Comparison of ENCODE assay signal across 14 cellular contexts in genomic region chr6:44705611-44706010, GRCh38.
A peak's percentile ranks its signal among the peaks of the same experiment; 100 is the strongest.
DNase-seq lines count a peak whose midpoint lies in the region; ATAC-seq, FAIRE-seq and TF ChIP-seq lines count a peak whose summit lies in the region.
"Had no signal": no experiment of that assay in that cellular context is flagged by ENCODE, and none has a peak within 500 bp of the region (broad histone marks: within the 10 kb centered on the region; RNA-seq: fewer than 3 reads in every experiment).

No MANE protein-coding gene starts in this region.

- H3K79me2 ChIP-seq in KMS-11 (ENCODE audit: insufficient read depth, low read depth) = no peaks in the 10 kb centered on the region
- no peaks in the 10 kb centered on the region for H3K79me2 ChIP-seq in H1 (ENCODE audit: control insufficient read depth in 1 of 2, insufficient read depth in 2 of 2, low read length in 2 of 2)

- no peak overlapping the region for H3K4ac ChIP-seq in H1 (replicated peaks; ENCODE audit: insufficient read length, low read depth, low read length)

- H3K9ac ChIP-seq in KMS-11 = no peak overlapping the region
- H3K9ac ChIP-seq in H1 (replicated peaks in 1 of 4; ENCODE audit: extremely low read depth in 1 of 4, low read depth in 3 of 4, low read length in 3 of 4) = no peak overlapping the region
- H3K9ac ChIP-seq: BLaER1 treated with 17β-estradiol and CSF1 and Interleukin-3, amounts not matched to agents 10 nM and 100 nM; GM23248 had no signal

- H3K23me2 ChIP-seq in H1 (ENCODE audit: low read depth, low read length) = peaks cover 2% of the 10 kb centered on the region; the same call in 1 of the 2 replicates

- no peak overlapping the region for H4K5ac ChIP-seq in H1 (ENCODE audit: insufficient read length, low read depth, low read length)

- TF ChIP-seq RAD21 in H1 (IDR thresholded peaks at IDR 0.05 in 1 of 2, conservative IDR thresholded peaks at IDR 0.05 in 1 of 2; ENCODE audit: low read depth in 2 of 2, low read length in 2 of 2) = no peak

- no peak overlapping the region for H3K4me3 Mint-ChIP-seq in activated CD4-positive, alpha-beta memory T cell treated with anti-CD3 and anti-CD28 coated beads for 36 hours
- H3K4me3 Mint-ChIP-seq in activated CD4-positive, alpha-beta memory T cell treated with anti-CD3 and anti-CD28 coated beads, Interleukin-2, amount 10 ng/mL, durations not matched to agents 7 days and 5 days = no peak overlapping the region
- H3K4me3 Mint-ChIP-seq in stimulated activated effector memory CD8-positive, alpha-beta T cell treated with anti-CD3 and anti-CD28 coated beads, Interleukin-12 subunit alpha, Interleukin-12 subunit beta, amount 100 ng/mL, for 72 hours = no peak overlapping the region
- H3K4me3 Mint-ChIP-seq: CD4-positive, CD25-positive, alpha-beta regulatory T cell had no signal

- no peak overlapping the region for H2BK120ac ChIP-seq in H1 (replicated peaks; ENCODE audit: low read depth, low read length)

- TF ChIP-seq CTCF in KMS-11 (conservative IDR thresholded peaks at IDR 0.05; ENCODE audit: low read depth, low read length) (no peak), H1 (IDR thresholded peaks at IDR 0.05; ENCODE audit: control extremely low read depth in 1 of 3, insufficient read depth in 1 of 3, low read depth in 1 of 3, low read length in 3 of 3) (no peak)

- H3K27me3 ChIP-seq in KMS-11 (ENCODE audit: insufficient read depth, low read depth) (no peaks in the 10 kb centered on the region), H1 (replicated peaks in 1 of 4; ENCODE audit: control insufficient read depth in 3 of 4, extremely low read depth in 1 of 4, insufficient read depth in 3 of 4, low read length in 3 of 4) (no peaks in the 10 kb centered on the region)
- H3K27me3 ChIP-seq: BLaER1 treated with 17β-estradiol and CSF1 and Interleukin-3, amounts not matched to agents 10 nM and 100 nM had no signal

- H3K14ac ChIP-seq in H1 (ENCODE audit: insufficient read length) = no peak overlapping the region

- no peak for TF ChIP-seq EP300 in H1 (IDR thresholded peaks at IDR 0.05; ENCODE audit: borderline replicate concordance in 1 of 2, low read depth in 2 of 2, low read length in 2 of 2)

- no peak overlapping the region for H2BK15ac ChIP-seq in H1 (ENCODE audit: low read length)

- no peak for ATAC-seq in stimulated activated effector memory CD8-positive, alpha-beta T cell treated with anti-CD3 and anti-CD28 coated beads, Interleukin-12 subunit alpha, Interleukin-12 subunit beta, amount 100 ng/mL, for 72 hours

- H2AFZ ChIP-seq in KMS-11 (ENCODE audit: low read depth) = no peak overlapping the region
- no peak overlapping the region for H2AFZ ChIP-seq in H1 (ENCODE audit: low read length)
- H2AFZ ChIP-seq: GM23248 had no signal

- no peak for TF ChIP-seq POLR2A in H1 (IDR thresholded peaks at IDR 0.05; ENCODE audit: control extremely low read depth in 1 of 2, low read depth in 2 of 2, low read length in 2 of 2)

- H3K18ac ChIP-seq in H1 (ENCODE audit: extremely low read depth, low read length) = no peak overlapping the region

- no peak overlapping the region for H2BK12ac ChIP-seq in H1 (ENCODE audit: low read depth, low read length)

- H2AK5ac ChIP-seq in H1 (ENCODE audit: low read depth, low read length) = no peak overlapping the region

- no peak overlapping the region for H2BK20ac ChIP-seq in H1 (ENCODE audit: low read length)

- intact Hi-C loops in activated CD4-positive, alpha-beta memory T cell treated with anti-CD3 and anti-CD28 coated beads for 36 hours (cut with micrococcal nuclease) = loop anchor here (10.0 kb wide), 1 partner anchor 219 kb away; no protein-coding TSS in a partner anchor

- POLR2A ChIA-PET in activated CD4-positive, alpha-beta memory T cell treated with anti-CD3 and anti-CD28 coated beads for 36 hours (lab: Charles Lee) = no interaction called here
- POLR2A ChIA-PET in activated CD4-positive, alpha-beta memory T cell treated with anti-CD3 and anti-CD28 coated beads, Interleukin-2, amount 10 ng/mL, durations not matched to agents 7 days and 5 days (lab: Charles Lee) = interaction anchor here (1.1 kb wide), 1 partner anchor 672 kb away, joined by 3 read pairs; the partner anchor contains the start of gene SUPT3H
- POLR2A ChIA-PET in H1 (lab: Charles Lee; ENCODE audit: partially characterized antibody) = no interaction called here

- no peak for FAIRE-seq in H1 (lab: Jason Lieb, UNC)

- H4K91ac ChIP-seq in H1 (replicated peaks; ENCODE audit: insufficient read length, low read length) = peak overlapping the region; percentile 52

- no peaks in the 10 kb centered on the region for H4K20me1 ChIP-seq in KMS-11 (ENCODE audit: insufficient read depth)
- no peaks in the 10 kb centered on the region for H4K20me1 ChIP-seq in H1 (replicated peaks in 1 of 2; ENCODE audit: control insufficient read depth in 1 of 2, insufficient read depth in 2 of 2, low read length in 2 of 2)
- H4K20me1 ChIP-seq: BLaER1 treated with 17β-estradiol and CSF1 and Interleukin-3, amounts not matched to agents 10 nM and 100 nM had no signal

- no peak overlapping the region for H2BK5ac ChIP-seq in H1 (ENCODE audit: low read depth, low read length)

- H3K36me3 ChIP-seq in KMS-11 (ENCODE audit: insufficient read depth) = no peaks in the 10 kb centered on the region
- no peaks in the 10 kb centered on the region for H3K36me3 ChIP-seq in H1 (ENCODE audit: control insufficient read depth in 2 of 4, insufficient read depth in 4 of 4, low read length in 3 of 4)
- H3K36me3 ChIP-seq: BLaER1 treated with 17β-estradiol and CSF1 and Interleukin-3, amounts not matched to agents 10 nM and 100 nM; HAP-1 had no signal

- H3K4me3 ChIP-seq in KMS-11 (IDR thresholded peaks at IDR 0.05; ENCODE audit: insufficient read depth, low read depth, low read length) (no peak overlapping the region), H1 (ENCODE audit: extremely low read depth in 1 of 4, insufficient read depth in 2 of 4, low read depth in 3 of 4, low read length in 4 of 4) (no peak overlapping the region)
- H3K4me3 ChIP-seq: BLaER1 treated with 17β-estradiol and CSF1 and Interleukin-3, amounts not matched to agents 10 nM and 100 nM; GM23248; HAP-1 had no signal

- peak overlapping the region; percentile 93 for H3K4me2 ChIP-seq in KMS-11
- no peak overlapping the region for H3K4me2 ChIP-seq in H1 (ENCODE audit: insufficient read depth in 1 of 2, low read depth in 2 of 2, low read length in 2 of 2)
- H3K4me2 ChIP-seq: BLaER1 treated with 17β-estradiol and CSF1 and Interleukin-3, amounts not matched to agents 10 nM and 100 nM had no signal

- CTCF ChIA-PET in activated CD4-positive, alpha-beta memory T cell treated with anti-CD3 and anti-CD28 coated beads for 36 hours (lab: Charles Lee) = interaction anchor here (1.6 kb wide), 1 partner anchor 50 kb away, joined by 5 read pairs; no protein-coding TSS in a partner anchor
- CTCF ChIA-PET in activated CD4-positive, alpha-beta memory T cell treated with anti-CD3 and anti-CD28 coated beads, Interleukin-2, amount 10 ng/mL, durations not matched to agents 7 days and 5 days (lab: Charles Lee) = no interaction called here
- CTCF ChIA-PET in H1 (lab: Charles Lee; ENCODE audit: partially characterized antibody) = interaction anchor here (1.0 to 1.6 kb wide), 4 partner anchors 9 to 75 kb away, joined by 3 to 10 read pairs (median 5); no protein-coding TSS in a partner anchor

- peaks cover 64% of the 10 kb centered on the region for H3K4me1 ChIP-seq in KMS-11 (ENCODE audit: low read depth, poor library complexity, severe bottlenecking)
- peaks cover 0 to 6% (median 2%) of the 10 kb centered on the region in 4 experiments; a peak in 3 of 7 replicates for H3K4me1 ChIP-seq in H1 (replicated peaks in 1 of 4; ENCODE audit: control insufficient read depth in 3 of 4, insufficient read depth in 4 of 4, low read length in 3 of 4)
- H3K4me1 ChIP-seq: BLaER1 treated with 17β-estradiol and CSF1 and Interleukin-3, amounts not matched to agents 10 nM and 100 nM; HAP-1 had no signal

- peaks cover 39% of the 10 kb centered on the region for H3K4me1 Mint-ChIP-seq in activated CD4-positive, alpha-beta memory T cell treated with anti-CD3 and anti-CD28 coated beads for 36 hours (ENCODE audit: low read depth)
- H3K4me1 Mint-ChIP-seq in activated CD4-positive, alpha-beta memory T cell treated with anti-CD3 and anti-CD28 coated beads, Interleukin-2, amount 10 ng/mL, durations not matched to agents 7 days and 5 days = peaks cover 39% of the 10 kb centered on the region
- H3K4me1 Mint-ChIP-seq in stimulated activated effector memory CD8-positive, alpha-beta T cell treated with anti-CD3 and anti-CD28 coated beads, Interleukin-12 subunit alpha, Interleukin-12 subunit beta, amount 100 ng/mL, for 72 hours = peaks cover 56% of the 10 kb centered on the region

- no peak overlapping the region for H4K8ac ChIP-seq in H1 (ENCODE audit: extremely low read depth, insufficient read depth, low read length)

- H3K27ac Mint-ChIP-seq in activated CD4-positive, alpha-beta memory T cell treated with anti-CD3 and anti-CD28 coated beads for 36 hours = peak overlapping the region; percentile 50
- H3K27ac Mint-ChIP-seq in activated CD4-positive, alpha-beta memory T cell treated with anti-CD3 and anti-CD28 coated beads, Interleukin-2, amount 10 ng/mL, durations not matched to agents 7 days and 5 days = no peak overlapping the region
- H3K27ac Mint-ChIP-seq in stimulated activated effector memory CD8-positive, alpha-beta T cell treated with anti-CD3 and anti-CD28 coated beads, Interleukin-12 subunit alpha, Interleukin-12 subunit beta, amount 100 ng/mL, for 72 hours = peak overlapping the region; percentile 86
- H3K27ac Mint-ChIP-seq: CD4-positive, CD25-positive, alpha-beta regulatory T cell had no signal

- no peak for DNase-seq in activated CD4-positive, alpha-beta memory T cell treated with anti-CD3 and anti-CD28 coated beads for 36 hours
- DNase-seq in activated CD4-positive, alpha-beta memory T cell treated with anti-CD3 and anti-CD28 coated beads, Interleukin-2, amount 10 ng/mL, durations not matched to agents 7 days and 5 days = no peak
- DNase-seq in H1 (ENCODE audit: low read depth in 1 of 2, low spot score in 2 of 2) (no peak), H4 (ENCODE audit: low spot score) (no peak), SK-N-DZ (ENCODE audit: low spot score) (no peak)
- DNase-seq in stimulated activated effector memory CD8-positive, alpha-beta T cell treated with anti-CD3 and anti-CD28 coated beads, Interleukin-12 subunit alpha, Interleukin-12 subunit beta, amount 100 ng/mL, for 72 hours (ENCODE audit: low spot score in 2 of 2) = no peak
- DNase-seq: ACHN; CD4-positive, CD25-positive, alpha-beta regulatory T cell; DMS53; GF-D8; GM23248 had no signal

- peaks cover 2% of the 10 kb centered on the region for H3K36me3 Mint-ChIP-seq in activated CD4-positive, alpha-beta memory T cell treated with anti-CD3 and anti-CD28 coated beads for 36 hours
- H3K36me3 Mint-ChIP-seq in activated CD4-positive, alpha-beta memory T cell treated with anti-CD3 and anti-CD28 coated beads, Interleukin-2, amount 10 ng/mL, durations not matched to agents 7 days and 5 days (ENCODE audit: low read depth) = peaks cover 35% of the 10 kb centered on the region
- peaks cover 11% of the 10 kb centered on the region for H3K36me3 Mint-ChIP-seq in stimulated activated effector memory CD8-positive, alpha-beta T cell treated with anti-CD3 and anti-CD28 coated beads, Interleukin-12 subunit alpha, Interleukin-12 subunit beta, amount 100 ng/mL, for 72 hours
- H3K36me3 Mint-ChIP-seq: CD4-positive, CD25-positive, alpha-beta regulatory T cell had no signal

- H3K27ac ChIP-seq in KMS-11 (no peak overlapping the region; the same call in 1 of the 2 replicates), H1 (ENCODE audit: low read depth, low read length) (no peak overlapping the region)
- H3K27ac ChIP-seq: BLaER1 treated with 17β-estradiol and CSF1 and Interleukin-3, amounts not matched to agents 10 nM and 100 nM; GM23248 had no signal

- peaks cover 7% of the 10 kb centered on the region for H3K9me3 Mint-ChIP-seq in activated CD4-positive, alpha-beta memory T cell treated with anti-CD3 and anti-CD28 coated beads for 36 hours
- peaks cover 31% of the 10 kb centered on the region for H3K9me3 Mint-ChIP-seq in activated CD4-positive, alpha-beta memory T cell treated with anti-CD3 and anti-CD28 coated beads, Interleukin-2, amount 10 ng/mL, durations not matched to agents 7 days and 5 days
- H3K9me3 Mint-ChIP-seq in stimulated activated effector memory CD8-positive, alpha-beta T cell treated with anti-CD3 and anti-CD28 coated beads, Interleukin-12 subunit alpha, Interleukin-12 subunit beta, amount 100 ng/mL, for 72 hours = peaks cover 5% of the 10 kb centered on the region

- H3K27me3 Mint-ChIP-seq in activated CD4-positive, alpha-beta memory T cell treated with anti-CD3 and anti-CD28 coated beads for 36 hours = no peaks in the 10 kb centered on the region
- no peaks in the 10 kb centered on the region for H3K27me3 Mint-ChIP-seq in activated CD4-positive, alpha-beta memory T cell treated with anti-CD3 and anti-CD28 coated beads, Interleukin-2, amount 10 ng/mL, durations not matched to agents 7 days and 5 days

- WGBS in H1 (ENCODE audit: extremely low coverage in 1 of 2, insufficient coverage in 1 of 2, insufficient read length in 1 of 2, insufficient replicate concordance in 2 of 2, low coverage in 1 of 2, low lambda C conversion rate in 2 of 2, missing lambda C conversion rate in 1 of 2), 2 experiments = 97% methylated on average over 4 of the region's 4 CpGs; no CpG with 5 or more reads in 1 of the 2 experiments

- H3K79me1 ChIP-seq in H1 (ENCODE audit: low read depth, low read length) = no peaks in the 10 kb centered on the region

- H3K56ac ChIP-seq in H1 (replicated peaks; ENCODE audit: insufficient read length, low read depth, low read length) = no peak overlapping the region

- no peaks in the 10 kb centered on the region for H3K9me3 ChIP-seq in H1 (ENCODE audit: insufficient read depth in 2 of 2, low read depth in 1 of 2, low read length in 1 of 2)
- H3K9me3 ChIP-seq: HAP-1 had no signal

- no peak overlapping the region for H3K23ac ChIP-seq in H1 (ENCODE audit: insufficient read length)
